In genomic region chr5:61277781-61278180, GRCh38 we compare ENCODE assay signal across 11 cellular contexts. TPM values are rescaled to one million over a fixed set of nuclear protein-coding genes. Genes with fewer than 3 reads are reported as not detected.
DNase-seq lines count a peak whose midpoint lies in the region; ATAC-seq, FAIRE-seq and TF ChIP-seq lines count a peak whose summit lies in the region.
"Had no signal": no experiment of that assay in that cellular context is flagged by ENCODE, and none has a peak within 500 bp of the region (broad histone marks: within the 10 kb centered on the region; RNA-seq: fewer than 3 reads in every experiment).

No MANE protein-coding gene starts in this region.

- DNase-seq in Calu3 = peak; percentile 58
- DNase-seq in activated CD8-positive, alpha-beta T cell treated with anti-CD3 and anti-CD28 coated beads for 36 hours = no peak
- DNase-seq in keratinocyte (ENCODE audit: low read depth, low spot score) = peak; percentile 80
- no peak for DNase-seq in immature natural killer cell
- no peak for DNase-seq in cerebellum (ENCODE audit: low spot score)
- DNase-seq in prostate gland (ENCODE audit: low spot score) = no peak
- no peak for DNase-seq in WERI-Rb-1
- DNase-seq: NCI-H1436 treated with DMSO at 0.1 percent for 48 hours; stimulated activated CD4-positive, alpha-beta T cell treated with anti-CD3 and anti-CD28 coated beads, Interleukin-4, amount 100 ng/mL, for 4 hours had no signal

- peak overlapping the region; percentile 63 to 95 (median 93); a peak in 19 of 22 replicates for H3K27ac ChIP-seq in BLaER1 treated with 17β-estradiol and CSF1 and Interleukin-3, amounts not matched to agents 10 nM and 100 nM
- H3K27ac ChIP-seq in keratinocyte (ENCODE audit: control insufficient read depth, insufficient read depth, low read length) (no peak overlapping the region), prostate gland (no peak overlapping the region), WERI-Rb-1 (no peak overlapping the region)

- intact Hi-C loops in Calu3 (cut with micrococcal nuclease; ENCODE audit: unreplicated experiment) = no loop called here
- intact Hi-C loops in activated CD8-positive, alpha-beta T cell treated with anti-CD3 and anti-CD28 coated beads for 36 hours (cut with micrococcal nuclease) = loop anchor here (5.0 to 10.0 kb wide), 2 partner anchors 50 to 223 kb away; no protein-coding TSS in a partner anchor
- intact Hi-C loops in prostate gland (cut with DNase I) = loop anchor here (2.0 to 5.0 kb wide), 2 partner anchors 53 to 380 kb away; no protein-coding TSS in a partner anchor

- peaks cover 13% of the 10 kb centered on the region for H3K36me3 Mint-ChIP-seq in Calu3 (ENCODE audit: insufficient read depth, unreplicated experiment)
- no peaks in the 10 kb centered on the region for H3K36me3 Mint-ChIP-seq in activated CD8-positive, alpha-beta T cell treated with anti-CD3 and anti-CD28 coated beads for 36 hours (ENCODE audit: low read depth)
- no peaks in the 10 kb centered on the region for H3K36me3 Mint-ChIP-seq in immature natural killer cell

- H3K79me2 ChIP-seq in keratinocyte (ENCODE audit: control insufficient read depth, insufficient read depth, low read length) = no peaks in the 10 kb centered on the region

- POLR2A ChIA-PET in activated CD8-positive, alpha-beta T cell treated with anti-CD3 and anti-CD28 coated beads for 36 hours (lab: Charles Lee) = no interaction called here

- TF ChIP-seq CTCF in Calu3 (IDR thresholded peaks at IDR 0.05; ENCODE audit: unreplicated experiment) = no peak
- TF ChIP-seq CTCF in activated CD8-positive, alpha-beta T cell treated with anti-CD3 and anti-CD28 coated beads for 36 hours (IDR thresholded peaks at IDR 0.05) = no peak
- TF ChIP-seq CTCF in keratinocyte (optimal IDR thresholded peaks at IDR 0.05 in 1 of 3, IDR thresholded peaks at IDR 0.05 in 1 of 3, conservative IDR thresholded peaks at IDR 0.05 in 1 of 3; ENCODE audit: extremely low read depth in 1 of 3, insufficient read depth in 2 of 3, low read length in 3 of 3) = no peak
- no peak for TF ChIP-seq CTCF in prostate gland (IDR thresholded peaks at IDR 0.05)
- no peak for TF ChIP-seq CTCF in WERI-Rb-1 (IDR thresholded peaks at IDR 0.05; ENCODE audit: low read depth, low read length)

- H3K4me3 Mint-ChIP-seq in Calu3 (ENCODE audit: low read depth, unreplicated experiment) (peak overlapping the region; percentile 39), immature natural killer cell (peak overlapping the region in 1 of 5 donors; percentile 53)
- H3K4me3 Mint-ChIP-seq in activated CD8-positive, alpha-beta T cell treated with anti-CD3 and anti-CD28 coated beads for 36 hours = peak overlapping the region; percentile 12

- no peaks in the 10 kb centered on the region; a peak in 1 of 22 replicates for H3K9me3 ChIP-seq in BLaER1 treated with 17β-estradiol and CSF1 and Interleukin-3, amounts not matched to agents 10 nM and 100 nM (replicated peaks in 1 of 11)
- no peaks in the 10 kb centered on the region for H3K9me3 ChIP-seq in keratinocyte (ENCODE audit: control insufficient read depth, low read depth, low read length)
- H3K9me3 ChIP-seq in prostate gland = no peaks in the 10 kb centered on the region
- H3K9me3 ChIP-seq in WERI-Rb-1 (ENCODE audit: severe bottlenecking) = no peaks in the 10 kb centered on the region

- BruUV-seq in Calu3 (replicated peaks; lab: Mats Ljungman, UMichigan) = no TSS peak

- H3K27ac Mint-ChIP-seq in Calu3 (ENCODE audit: unreplicated experiment) (peak overlapping the region; percentile 41), immature natural killer cell (no peak overlapping the region)
- no peak overlapping the region for H3K27ac Mint-ChIP-seq in activated CD8-positive, alpha-beta T cell treated with anti-CD3 and anti-CD28 coated beads for 36 hours

- H3K36me3 ChIP-seq in BLaER1 treated with 17β-estradiol and CSF1 and Interleukin-3, amounts not matched to agents 10 nM and 100 nM = no peaks in the 10 kb centered on the region
- H3K36me3 ChIP-seq in keratinocyte (ENCODE audit: control insufficient read depth in 2 of 2, extremely low read depth in 1 of 2, insufficient read depth in 2 of 2, low read length in 2 of 2) (no peaks in the 10 kb centered on the region), prostate gland (no peaks in the 10 kb centered on the region), WERI-Rb-1 (no peaks in the 10 kb centered on the region)

- H3K4me1 Mint-ChIP-seq in Calu3 (ENCODE audit: low read depth, unreplicated experiment) (peaks cover 35% of the 10 kb centered on the region), immature natural killer cell (peaks cover 5 to 15% of the 10 kb centered on the region in 2 donors)
- H3K4me1 Mint-ChIP-seq in activated CD8-positive, alpha-beta T cell treated with anti-CD3 and anti-CD28 coated beads for 36 hours (ENCODE audit: low read depth) = peaks cover 34% of the 10 kb centered on the region

- peak overlapping the region in 6 of 10 experiments; percentile 25 to 55 (median 38); a peak in 9 of 20 replicates for H3K4me3 ChIP-seq in BLaER1 treated with 17β-estradiol and CSF1 and Interleukin-3, amounts not matched to agents 10 nM and 100 nM
- H3K4me3 ChIP-seq in keratinocyte (ENCODE audit: control insufficient read depth in 2 of 3, extremely low read depth in 1 of 3, insufficient read depth in 2 of 3, low read depth in 1 of 3, low read length in 3 of 3) (no peak overlapping the region), prostate gland (no peak overlapping the region), WERI-Rb-1 (ENCODE audit: low read depth, low read length) (no peak overlapping the region)

- 92% methylated on average over 8 of the region's 8 CpGs for WGBS in prostate gland

- no peaks in the 10 kb centered on the region for H3K27me3 ChIP-seq in BLaER1 treated with 17β-estradiol and CSF1 and Interleukin-3, amounts not matched to agents 10 nM and 100 nM
- H3K27me3 ChIP-seq in keratinocyte (ENCODE audit: control insufficient read depth, extremely low read depth, insufficient read depth, low read length) = no peaks in the 10 kb centered on the region
- no peaks in the 10 kb centered on the region for H3K27me3 ChIP-seq in prostate gland (replicated peaks; ENCODE audit: insufficient read depth)
- H3K27me3 ChIP-seq in WERI-Rb-1 (ENCODE audit: insufficient read depth, low read depth, severe bottlenecking) = no peaks in the 10 kb centered on the region

- FAIRE-seq in keratinocyte (lab: Jason Lieb, UNC) = peak; percentile 87
- FAIRE-seq: D721Med had no signal

- H3K9me1 ChIP-seq in keratinocyte (ENCODE audit: control insufficient read depth, extremely low read depth, insufficient read depth, low read length) = no peaks in the 10 kb centered on the region

- H3K4me2 ChIP-seq in BLaER1 treated with 17β-estradiol and CSF1 and Interleukin-3, amounts not matched to agents 10 nM and 100 nM = peak overlapping the region; percentile 59 to 92 (median 85)
- H3K4me2 ChIP-seq in keratinocyte (ENCODE audit: control insufficient read depth, extremely low read depth, insufficient read depth, low read depth, low read length) = peak overlapping the region; percentile 17

- no peaks in the 10 kb centered on the region for H3K9me3 Mint-ChIP-seq in Calu3 (ENCODE audit: low read depth, unreplicated experiment)
- no peaks in the 10 kb centered on the region for H3K9me3 Mint-ChIP-seq in activated CD8-positive, alpha-beta T cell treated with anti-CD3 and anti-CD28 coated beads for 36 hours
- H3K9me3 Mint-ChIP-seq in immature natural killer cell = no peaks in the 10 kb centered on the region

- peaks cover 45 to 88% (median 68%) of the 10 kb centered on the region in 10 experiments for H3K4me1 ChIP-seq in BLaER1 treated with 17β-estradiol and CSF1 and Interleukin-3, amounts not matched to agents 10 nM and 100 nM
- H3K4me1 ChIP-seq in keratinocyte (ENCODE audit: control insufficient read depth, extremely low read depth, insufficient read depth, low read length) (peaks cover 42% of the 10 kb centered on the region), prostate gland (replicated peaks) (no peaks in the 10 kb centered on the region)

- no peak overlapping the region for H2AFZ ChIP-seq in keratinocyte (ENCODE audit: control insufficient read depth, low read length)

- no peak for TF ChIP-seq POLR2A in prostate gland (IDR thresholded peaks at IDR 0.05)

- no peak for ATAC-seq in activated CD8-positive, alpha-beta T cell treated with anti-CD3 and anti-CD28 coated beads for 36 hours

- peak overlapping the region in 10 of 11 experiments; percentile 50 to 81 (median 74); a peak in 16 of 22 replicates for H3K9ac ChIP-seq in BLaER1 treated with 17β-estradiol and CSF1 and Interleukin-3, amounts not matched to agents 10 nM and 100 nM
- no peak overlapping the region for H3K9ac ChIP-seq in keratinocyte (ENCODE audit: control insufficient read depth, extremely low read depth, insufficient read depth, low read length)

- H3K27me3 Mint-ChIP-seq in Calu3 (ENCODE audit: unreplicated experiment) (no peaks in the 10 kb centered on the region), immature natural killer cell (ENCODE audit: low read depth in 3 of 3) (peaks cover 0 to 4% (median 3%) of the 10 kb centered on the region in 3 donors)
- H3K27me3 Mint-ChIP-seq in activated CD8-positive, alpha-beta T cell treated with anti-CD3 and anti-CD28 coated beads for 36 hours = no peaks in the 10 kb centered on the region

- dilution Hi-C loops in keratinocyte (cut with MboI; ENCODE audit: extremely low pct_ligation_motif_present, low sequenced_read_pairs) = no loop called here

- H4K20me1 ChIP-seq in BLaER1 treated with 17β-estradiol and CSF1 and Interleukin-3, amounts not matched to agents 10 nM and 100 nM = no peaks in the 10 kb centered on the region
- H4K20me1 ChIP-seq in keratinocyte (ENCODE audit: control insufficient read depth, extremely low read depth, insufficient read depth, low read length) = no peaks in the 10 kb centered on the region

- CTCF ChIA-PET in Calu3 (lab: Charles Lee) = interaction anchor here (0.6 to 1.1 kb wide), 6 partner anchors 22 to 383 kb away, joined by 3 to 10 read pairs (median 5); no protein-coding TSS in a partner anchor
- CTCF ChIA-PET in activated CD8-positive, alpha-beta T cell treated with anti-CD3 and anti-CD28 coated beads for 36 hours (lab: Charles Lee) = interaction anchor here (1.0 to 1.8 kb wide), 4 partner anchors 52 to 382 kb away, joined by 3 to 5 read pairs (median 4); no protein-coding TSS in a partner anchor

RNA-seq across cellular contexts. Expression of gene ZSWIM6, which starts 54.3 kb away (rescaled TPM):
- total RNA-seq in Calu3 (2022) = 13.2 and 14.7 TPM in 2 replicates
- 1 to 10 TPM; 4.4 TPM for total RNA-seq in activated CD8-positive, alpha-beta T cell treated with anti-CD3 and anti-CD28 coated beads for 36 hours
- 8.6 to 10.8 TPM (median 9.9 TPM) in 3 replicates for polyA plus RNA-seq in keratinocyte
- 4.0 TPM for polyA plus RNA-seq in keratinocyte (2011; ENCODE audit: low read depth)
- polyA plus RNA-seq in keratinocyte (2011; cell fraction: cytosol; rRNA removed) = 3.8 and 5.9 TPM in 2 replicates
- polyA plus RNA-seq in keratinocyte (2011; cell fraction: nucleus; rRNA removed) = 22.8 TPM in 2 replicates
- polyA plus RNA-seq in keratinocyte (2012; ENCODE audit: low replicate concordance) = 5.3 and 8.5 TPM in 2 replicates
- 13.6 to 25.3 TPM (median 22.6 TPM) in 3 replicates for polyA minus RNA-seq in keratinocyte
- 8.1 TPM for polyA minus RNA-seq in keratinocyte (2011; cell fraction: cytosol; rRNA and poly(A)+ RNA removed)
- 22.2 and 34.2 TPM in 2 replicates for polyA minus RNA-seq in keratinocyte (2011; cell fraction: nucleus; rRNA and poly(A)+ RNA removed)
- under 1 TPM; 0.40 to 0.76 (median 0.43) TPM for polyA plus RNA-seq in immature natural killer cell
- total RNA-seq in cerebellum = 29.8 TPM
- total RNA-seq in prostate gland = 10 to 100 TPM in 1 of 2 donors, 1 to 10 TPM in 1; 8.7 to 13.7 TPM

Comparison
In these comparisons a context has a peak if more than half of its experiments do, and no peak if none do; other contexts are left out.
1. H3K27ac ChIP-seq: peak in BLaER1 treated with 17β-estradiol and CSF1 and Interleukin-3, amounts not matched to agents 10 nM and 100 nM (11 of 11); none in keratinocyte (single experiment), prostate gland (0 of 2) and WERI-Rb-1 (single experiment).
2. H3K4me3 ChIP-seq: peak in BLaER1 treated with 17β-estradiol and CSF1 and Interleukin-3, amounts not matched to agents 10 nM and 100 nM (6 of 10); none in keratinocyte (0 of 3), prostate gland (0 of 2) and WERI-Rb-1 (single experiment).
3. DNase-seq: peak in Calu3 (single experiment) and keratinocyte (single experiment); none in activated CD8-positive, alpha-beta T cell treated with anti-CD3 and anti-CD28 coated beads for 36 hours (single experiment), immature natural killer cell (0 of 3), cerebellum (single experiment), prostate gland (single experiment) and WERI-Rb-1 (single experiment).